Comparison of ENCODE assay signal across 18 cellular contexts in genomic region chr12:120870415-120870814, GRCh38. TPM values are rescaled to one million over a fixed set of nuclear protein-coding genes. Genes with fewer than 3 reads are reported as not detected.
A peak's percentile ranks its signal among the peaks of the same experiment; 100 is the strongest.
DNase-seq lines count a peak whose midpoint lies in the region; ATAC-seq and TF ChIP-seq lines count a peak whose summit lies in the region.
"Had no signal": no experiment of that assay in that cellular context is flagged by ENCODE, and none has a peak within 500 bp of the region (broad histone marks: within the 10 kb centered on the region; RNA-seq: fewer than 3 reads in every experiment).

No MANE protein-coding gene starts in this region.

- ATAC-seq in RWPE2 (ENCODE audit: low read depth) = peak; percentile 67; the same call in 2 of the 3 replicates
- ATAC-seq in foreskin keratinocyte = peak; percentile 43
- no peak for ATAC-seq in naive thymus-derived CD8-positive, alpha-beta T cell
- ATAC-seq: A549; CD8-positive, alpha-beta T cell had no signal

- no peak overlapping the region for H3K4me3 ChIP-seq in RWPE2 (ENCODE audit: severe bottlenecking)
- H3K4me3 ChIP-seq: A549, HAP-1 had no signal

- H3K4me1 ChIP-seq in RWPE2 (ENCODE audit: insufficient read depth, poor library complexity, severe bottlenecking) (peaks cover 14% of the 10 kb centered on the region), foreskin keratinocyte (no peaks in the 10 kb centered on the region)
- H3K4me1 ChIP-seq: BE2C, HAP-1 had no signal

- H3K4me1 Mint-ChIP-seq in activated T-helper 1 cell treated with anti-CD3 and anti-CD28 coated beads, Interleukin-12 subunit alpha, Interleukin-12 subunit beta, Interleukin-2, Interleukin-4 antibody, amounts not matched to agents 30 ng/mL and 10 ng/mL and 1 ng/mL, durations not matched to agents 14 hours and 24 hours and 36 hours (ENCODE audit: low read depth) = peaks cover 7% of the 10 kb centered on the region
- H3K4me1 Mint-ChIP-seq in neural crest cell = peaks cover 15% of the 10 kb centered on the region
- peaks cover 13 to 59% (median 54%) of the 10 kb centered on the region in 4 donors for H3K4me1 Mint-ChIP-seq in naive thymus-derived CD8-positive, alpha-beta T cell

- no peaks in the 10 kb centered on the region for H3K9me3 ChIP-seq in RWPE2 (ENCODE audit: severe bottlenecking)
- H3K9me3 ChIP-seq: A549, BE2C, HAP-1 had no signal

- peaks cover 2% of the 10 kb centered on the region for H3K36me3 Mint-ChIP-seq in activated T-helper 1 cell treated with anti-CD3 and anti-CD28 coated beads, Interleukin-12 subunit alpha, Interleukin-12 subunit beta, Interleukin-2, Interleukin-4 antibody, amounts not matched to agents 30 ng/mL and 10 ng/mL and 1 ng/mL, durations not matched to agents 14 hours and 24 hours and 36 hours (ENCODE audit: low read depth)
- H3K36me3 Mint-ChIP-seq in neural crest cell (ENCODE audit: low read depth) = no peaks in the 10 kb centered on the region
- peaks cover 0 to 21% (median 0%) of the 10 kb centered on the region in 3 donors for H3K36me3 Mint-ChIP-seq in naive thymus-derived CD8-positive, alpha-beta T cell

- TF ChIP-seq CTCF in RWPE2 (IDR thresholded peaks at IDR 0.05; ENCODE audit: poor library complexity, severe bottlenecking) (no peak), foreskin keratinocyte (conservative IDR thresholded peaks at IDR 0.05) (peak; percentile 22), neural crest cell (conservative IDR thresholded peaks at IDR 0.05) (no peak)

- DNase-seq in RWPE2 (ENCODE audit: low spot score) (no peak), foreskin keratinocyte (peak in 1 of 2 donors; percentile 80), neural crest cell (ENCODE audit: low read depth, low spot score) (no peak), NCI-H2081 treated with DMSO at 0.1 percent for 48 hours (lab: John Stamatoyannopoulos, UW) (no peak), NCI-H345 (lab: John Stamatoyannopoulos, UW) (no peak), NOMO-1 (lab: John Stamatoyannopoulos, UW; ENCODE audit: unreplicated experiment in 2 of 2) (no peak)
- no peak for DNase-seq in activated T-helper 1 cell treated with anti-CD3 and anti-CD28 coated beads, Interleukin-12 subunit alpha, Interleukin-12 subunit beta, Interleukin-2, Interleukin-4 antibody, amounts not matched to agents 30 ng/mL and 10 ng/mL and 1 ng/mL, durations not matched to agents 14 hours and 24 hours and 36 hours (ENCODE audit: low spot score)
- DNase-seq in naive thymus-derived CD8-positive, alpha-beta T cell = no peak
- DNase-seq: BE2C; CD8-positive, alpha-beta T cell; COR-L47; DMS153; DMS79 treated with DMSO at 0.1 percent for 48 hours; EL; GDM1 had no signal

- H3K27ac ChIP-seq in RWPE2 (ENCODE audit: poor library complexity, severe bottlenecking) (no peak overlapping the region), foreskin keratinocyte (no peak overlapping the region)
- H3K27ac ChIP-seq: A549, C4-2B had no signal

- peaks cover 4% of the 10 kb centered on the region; the same call in 1 of the 2 replicates for H3K36me3 ChIP-seq in RWPE2 (ENCODE audit: low read depth)
- H3K36me3 ChIP-seq: BE2C, HAP-1 had no signal

- no peaks in the 10 kb centered on the region for H3K27me3 ChIP-seq in RWPE2 (ENCODE audit: insufficient read depth, poor library complexity, severe bottlenecking)
- H3K27me3 ChIP-seq in foreskin keratinocyte = no peaks in the 10 kb centered on the region
- H3K27me3 ChIP-seq: BE2C had no signal

- H3K9me3 Mint-ChIP-seq in activated T-helper 1 cell treated with anti-CD3 and anti-CD28 coated beads, Interleukin-12 subunit alpha, Interleukin-12 subunit beta, Interleukin-2, Interleukin-4 antibody, amounts not matched to agents 30 ng/mL and 10 ng/mL and 1 ng/mL, durations not matched to agents 14 hours and 24 hours and 36 hours = no peaks in the 10 kb centered on the region
- no peaks in the 10 kb centered on the region for H3K9me3 Mint-ChIP-seq in neural crest cell
- H3K9me3 Mint-ChIP-seq in naive thymus-derived CD8-positive, alpha-beta T cell = no peaks in the 10 kb centered on the region
- H3K9me3 Mint-ChIP-seq: CD8-positive, alpha-beta T cell had no signal

- no peaks in the 10 kb centered on the region for H3K27me3 Mint-ChIP-seq in activated T-helper 1 cell treated with anti-CD3 and anti-CD28 coated beads, Interleukin-12 subunit alpha, Interleukin-12 subunit beta, Interleukin-2, Interleukin-4 antibody, amounts not matched to agents 30 ng/mL and 10 ng/mL and 1 ng/mL, durations not matched to agents 14 hours and 24 hours and 36 hours (ENCODE audit: insufficient read depth)
- no peaks in the 10 kb centered on the region for H3K27me3 Mint-ChIP-seq in neural crest cell (ENCODE audit: low read depth)
- no peaks in the 10 kb centered on the region for H3K27me3 Mint-ChIP-seq in naive thymus-derived CD8-positive, alpha-beta T cell

- POLR2A ChIA-PET in naive thymus-derived CD8-positive, alpha-beta T cell (lab: Charles Lee) = no interaction called here

- intact Hi-C loops in activated T-helper 1 cell treated with anti-CD3 and anti-CD28 coated beads, Interleukin-12 subunit alpha, Interleukin-12 subunit beta, Interleukin-2, Interleukin-4 antibody, amounts not matched to agents 30 ng/mL and 10 ng/mL and 1 ng/mL, durations not matched to agents 14 hours and 24 hours and 36 hours (cut with micrococcal nuclease) = no loop called here

- H3K27ac Mint-ChIP-seq in activated T-helper 1 cell treated with anti-CD3 and anti-CD28 coated beads, Interleukin-12 subunit alpha, Interleukin-12 subunit beta, Interleukin-2, Interleukin-4 antibody, amounts not matched to agents 30 ng/mL and 10 ng/mL and 1 ng/mL, durations not matched to agents 14 hours and 24 hours and 36 hours = peak overlapping the region; percentile 18
- H3K27ac Mint-ChIP-seq in neural crest cell (ENCODE audit: unreplicated experiment) = peak overlapping the region; percentile 37
- peak overlapping the region in 1 of 10 donors; percentile 48 for H3K27ac Mint-ChIP-seq in naive thymus-derived CD8-positive, alpha-beta T cell
- H3K27ac Mint-ChIP-seq: CD8-positive, alpha-beta T cell had no signal

- H3K4me3 Mint-ChIP-seq in activated T-helper 1 cell treated with anti-CD3 and anti-CD28 coated beads, Interleukin-12 subunit alpha, Interleukin-12 subunit beta, Interleukin-2, Interleukin-4 antibody, amounts not matched to agents 30 ng/mL and 10 ng/mL and 1 ng/mL, durations not matched to agents 14 hours and 24 hours and 36 hours = no peak overlapping the region
- H3K4me3 Mint-ChIP-seq in neural crest cell = no peak overlapping the region
- no peak overlapping the region for H3K4me3 Mint-ChIP-seq in naive thymus-derived CD8-positive, alpha-beta T cell
- H3K4me3 Mint-ChIP-seq: CD8-positive, alpha-beta T cell had no signal

RNA-seq across cellular contexts. Expression of gene SPPL3, which starts 33.7 kb away (rescaled TPM):
- total RNA-seq in activated T-helper 1 cell treated with anti-CD3 and anti-CD28 coated beads, Interleukin-12 subunit alpha, Interleukin-12 subunit beta, Interleukin-2, Interleukin-4 antibody, amounts not matched to agents 30 ng/mL and 10 ng/mL and 1 ng/mL, durations not matched to agents 14 hours and 24 hours and 36 hours = 27.3 and 31.2 TPM in 2 replicates
- total RNA-seq in foreskin keratinocyte (21.4 and 23.1 TPM in 2 replicates), neural crest cell (56.8 and 65.1 TPM in 2 replicates)
- polyA plus RNA-seq in foreskin keratinocyte = 27.9 and 29.8 TPM in 2 replicates
- 10 to 100 TPM; 54.0 to 56.2 TPM for total RNA-seq in naive thymus-derived CD8-positive, alpha-beta T cell
- polyA plus RNA-seq in naive thymus-derived CD8-positive, alpha-beta T cell = 10 to 100 TPM; 23.3 to 37.3 (median 23.9) TPM

Comparison
In these comparisons a context has a peak if more than half of its experiments do, and no peak if none do; other contexts are left out.
1. ATAC-seq: peak in RWPE2 (single experiment) and foreskin keratinocyte (single experiment); none in naive thymus-derived CD8-positive, alpha-beta T cell (0 of 2).